ENCODE assay signal across 13 cellular contexts in the genomic region with DNA sequence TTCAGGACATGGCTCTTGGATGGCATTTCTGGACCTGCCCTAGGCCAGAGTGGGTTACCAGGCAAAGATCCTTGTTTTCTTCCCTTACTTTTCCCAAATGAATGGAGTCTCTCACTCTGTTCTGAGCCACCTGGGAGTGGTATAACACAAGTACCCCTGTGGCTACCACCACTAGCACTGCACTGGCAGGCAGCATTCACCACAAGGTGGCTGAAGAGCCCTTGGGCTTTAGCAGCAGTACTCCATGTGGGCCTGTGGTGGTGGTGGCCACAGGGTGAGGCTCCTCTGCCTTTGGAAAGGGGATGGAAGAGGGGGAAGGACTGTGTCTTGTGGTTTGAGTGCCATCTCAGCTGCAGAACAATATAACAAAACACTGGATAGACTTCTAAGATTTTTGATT. TPM values are rescaled to one million over a fixed set of nuclear protein-coding genes. Genes with fewer than 3 reads are reported as not detected.
DNase-seq lines count a peak whose midpoint lies in the region; ATAC-seq and TF ChIP-seq lines count a peak whose summit lies in the region.
"Had no signal": no experiment of that assay in that cellular context is flagged by ENCODE, and none has a peak within 500 bp of the region (broad histone marks: within the 10 kb centered on the region; RNA-seq: fewer than 3 reads in every experiment).

No MANE protein-coding gene starts in this region.

- no peak overlapping the region for H3K4me3 Mint-ChIP-seq in activated T-helper 17 cell treated with anti-CD3 and anti-CD28 coated beads, Interleukin-2, amount 50 U/mL, for 72 hours
- no peak overlapping the region for H3K4me3 Mint-ChIP-seq in nephron progenitor cell
- H3K4me3 Mint-ChIP-seq in stimulated activated effector memory CD8-positive, alpha-beta T cell treated with anti-CD3 and anti-CD28 coated beads, Interleukin-12 subunit alpha, Interleukin-12 subunit beta, amount 100 ng/mL, for 72 hours = no peak overlapping the region
- H3K4me3 Mint-ChIP-seq: stimulated activated naive CD8-positive, alpha-beta T cell treated with anti-CD3 and anti-CD28 coated beads, Interleukin-15, Interleukin-2, amounts not matched to agents 100 ng/mL and 50 ng/mL, for 24 hours had no signal

- no peaks in the 10 kb centered on the region for H3K36me3 Mint-ChIP-seq in activated T-helper 17 cell treated with anti-CD3 and anti-CD28 coated beads, Interleukin-2, amount 50 U/mL, for 72 hours (ENCODE audit: low read depth)
- H3K36me3 Mint-ChIP-seq in nephron progenitor cell (ENCODE audit: low read depth) = no peaks in the 10 kb centered on the region
- no peaks in the 10 kb centered on the region for H3K36me3 Mint-ChIP-seq in stimulated activated effector memory CD8-positive, alpha-beta T cell treated with anti-CD3 and anti-CD28 coated beads, Interleukin-12 subunit alpha, Interleukin-12 subunit beta, amount 100 ng/mL, for 72 hours

- ATAC-seq in activated T-helper 17 cell treated with anti-CD3 and anti-CD28 coated beads, Interleukin-2, amount 50 U/mL, for 72 hours (replicated peaks) = no peak
- no peak for ATAC-seq in stimulated activated effector memory CD8-positive, alpha-beta T cell treated with anti-CD3 and anti-CD28 coated beads, Interleukin-12 subunit alpha, Interleukin-12 subunit beta, amount 100 ng/mL, for 72 hours

- no peak overlapping the region for H3K4me3 ChIP-seq in choroid plexus epithelial cell (ENCODE audit: low read depth, low read length)

- H3K27me3 Mint-ChIP-seq in activated T-helper 17 cell treated with anti-CD3 and anti-CD28 coated beads, Interleukin-2, amount 50 U/mL, for 72 hours = peaks cover 4% of the 10 kb centered on the region
- no peaks in the 10 kb centered on the region for H3K27me3 Mint-ChIP-seq in nephron progenitor cell (ENCODE audit: low read depth, poor library complexity)
- H3K27me3 Mint-ChIP-seq: stimulated activated naive CD8-positive, alpha-beta T cell treated with anti-CD3 and anti-CD28 coated beads, Interleukin-15, Interleukin-2, amounts not matched to agents 100 ng/mL and 50 ng/mL, for 24 hours had no signal

- TF ChIP-seq CTCF in choroid plexus epithelial cell (conservative IDR thresholded peaks at IDR 0.05; ENCODE audit: low read depth, low read length) (peak; percentile 62), nephron progenitor cell (IDR thresholded peaks at IDR 0.05) (no peak)

- H3K9me3 Mint-ChIP-seq in activated T-helper 17 cell treated with anti-CD3 and anti-CD28 coated beads, Interleukin-2, amount 50 U/mL, for 72 hours = peaks cover 10% of the 10 kb centered on the region
- H3K9me3 Mint-ChIP-seq in nephron progenitor cell = peaks cover 23% of the 10 kb centered on the region
- H3K9me3 Mint-ChIP-seq in stimulated activated effector memory CD8-positive, alpha-beta T cell treated with anti-CD3 and anti-CD28 coated beads, Interleukin-12 subunit alpha, Interleukin-12 subunit beta, amount 100 ng/mL, for 72 hours = peaks cover 8% of the 10 kb centered on the region

- H3K4me1 Mint-ChIP-seq in activated T-helper 17 cell treated with anti-CD3 and anti-CD28 coated beads, Interleukin-2, amount 50 U/mL, for 72 hours = no peaks in the 10 kb centered on the region
- peaks cover 8% of the 10 kb centered on the region for H3K4me1 Mint-ChIP-seq in nephron progenitor cell
- no peaks in the 10 kb centered on the region for H3K4me1 Mint-ChIP-seq in stimulated activated effector memory CD8-positive, alpha-beta T cell treated with anti-CD3 and anti-CD28 coated beads, Interleukin-12 subunit alpha, Interleukin-12 subunit beta, amount 100 ng/mL, for 72 hours

- DNase-seq in GDM1 (lab: John Stamatoyannopoulos, UW) (peak; percentile 40), MV-4-11 (lab: John Stamatoyannopoulos, UW) (peak; percentile 9), choroid plexus epithelial cell (ENCODE audit: low read depth) (peak; percentile 49), myocyte (ENCODE audit: low read depth) (peak; percentile 19), NCI-H2081 (lab: John Stamatoyannopoulos, UW) (no peak), nephron progenitor cell (no peak)
- DNase-seq in stimulated activated effector memory CD8-positive, alpha-beta T cell treated with anti-CD3 and anti-CD28 coated beads, Interleukin-12 subunit alpha, Interleukin-12 subunit beta, amount 100 ng/mL, for 72 hours (ENCODE audit: low spot score in 2 of 2) = no peak
- DNase-seq: activated effector memory CD4-positive, alpha-beta T cell treated with anti-CD3 and anti-CD28 coated beads, Interleukin-2, amount 50 U/mL, for 16 hours; NCI-H226; Right ventricle myocardium superior had no signal

- H3K27ac Mint-ChIP-seq in activated T-helper 17 cell treated with anti-CD3 and anti-CD28 coated beads, Interleukin-2, amount 50 U/mL, for 72 hours = no peak overlapping the region
- H3K27ac Mint-ChIP-seq in nephron progenitor cell = no peak overlapping the region
- no peak overlapping the region for H3K27ac Mint-ChIP-seq in stimulated activated effector memory CD8-positive, alpha-beta T cell treated with anti-CD3 and anti-CD28 coated beads, Interleukin-12 subunit alpha, Interleukin-12 subunit beta, amount 100 ng/mL, for 72 hours

RNA-seq across cellular contexts. Expression of gene LMNTD1, which starts 38.0 kb away (rescaled TPM):
- not detected in 2 replicates for total RNA-seq in myocyte
- not detected for polyA plus RNA-seq in myocyte (2012)
- total RNA-seq in activated T-helper 17 cell treated with anti-CD3 and anti-CD28 coated beads, Interleukin-2, amount 50 U/mL, for 72 hours = not detected
- total RNA-seq: lower leg skin, Right ventricle myocardium superior had no signal

Comparison
In these comparisons a context has a peak if more than half of its experiments do, and no peak if none do; other contexts are left out.
1. DNase-seq: peak in GDM1 (single experiment), MV-4-11 (single experiment), choroid plexus epithelial cell (single experiment) and myocyte (single experiment); none in NCI-H2081 (0 of 2), nephron progenitor cell (single experiment) and stimulated activated effector memory CD8-positive, alpha-beta T cell treated with anti-CD3 and anti-CD28 coated beads, Interleukin-12 subunit alpha, Interleukin-12 subunit beta, amount 100 ng/mL, for 72 hours (0 of 2).